30 cellular contexts compared by ENCODE assay signal in genomic region chr16:8925455-8925854, GRCh38. TPM values are rescaled to one million over a fixed set of nuclear protein-coding genes. Genes with fewer than 3 reads are reported as not detected.
"Had no signal": no experiment of that assay in that cellular context is flagged by ENCODE, and none has a peak within 500 bp of the region (broad histone marks: within the 10 kb centered on the region; RNA-seq: fewer than 3 reads in every experiment).

No MANE protein-coding gene starts in this region.

- H3K4me3 Mint-ChIP-seq: activated CD8-positive, alpha-beta T cell treated with anti-CD3 and anti-CD28 coated beads for 36 hours; activated naive CD4-positive, alpha-beta T cell treated with anti-CD3 and anti-CD28 coated beads, Interleukin-2, amount 10 ng/mL, durations not matched to agents 7 days and 5 days; activated naive CD8-positive, alpha-beta T cell treated with anti-CD3 and anti-CD28 coated beads, Interleukin-2, amount 10 ng/mL, durations not matched to agents 7 days and 5 days; activated T-cell treated with anti-CD3 and anti-CD28 coated beads, Interleukin-2, amount 50 U/mL, for 72 hours; brain had no signal

- ATAC-seq: activated CD8-positive, alpha-beta T cell treated with anti-CD3 and anti-CD28 coated beads for 36 hours; activated naive CD4-positive, alpha-beta T cell treated with anti-CD3 and anti-CD28 coated beads, Interleukin-2, amount 50 U/mL, for 72 hours; activated T-cell treated with anti-CD3 and anti-CD28 coated beads, Interleukin-2, amount 50 U/mL, for 72 hours; gastroesophageal sphincter; heart right ventricle had no signal

- H3K9me3 Mint-ChIP-seq: activated CD8-positive, alpha-beta T cell treated with anti-CD3 and anti-CD28 coated beads for 36 hours; activated naive CD4-positive, alpha-beta T cell treated with anti-CD3 and anti-CD28 coated beads, Interleukin-2, amount 10 ng/mL, durations not matched to agents 7 days and 5 days; activated naive CD4-positive, alpha-beta T cell treated with anti-CD3 and anti-CD28 coated beads, Interleukin-2, amount 50 U/mL, for 72 hours; activated naive CD8-positive, alpha-beta T cell treated with anti-CD3 and anti-CD28 coated beads, Interleukin-2, amount 10 ng/mL, durations not matched to agents 7 days and 5 days; activated T-cell treated with anti-CD3 and anti-CD28 coated beads, Interleukin-2, amount 50 U/mL, for 72 hours; brain had no signal

- H3K27ac Mint-ChIP-seq: activated CD8-positive, alpha-beta T cell treated with anti-CD3 and anti-CD28 coated beads for 36 hours; activated naive CD4-positive, alpha-beta T cell treated with anti-CD3 and anti-CD28 coated beads, Interleukin-2, amount 10 ng/mL, durations not matched to agents 7 days and 5 days; activated naive CD8-positive, alpha-beta T cell treated with anti-CD3 and anti-CD28 coated beads, Interleukin-2, amount 10 ng/mL, durations not matched to agents 7 days and 5 days; activated T-cell treated with anti-CD3 and anti-CD28 coated beads, Interleukin-2, amount 50 U/mL, for 72 hours; brain had no signal

- H3K9me3 ChIP-seq: ascending aorta, breast epithelium, colonic mucosa, esophagus squamous epithelium, gastroesophageal sphincter, heart right ventricle had no signal

- H3K27me3 ChIP-seq: ascending aorta, breast epithelium, cardiac muscle cell, colonic mucosa, esophagus squamous epithelium, gastroesophageal sphincter, heart right ventricle had no signal

- H3K4me1 ChIP-seq: ascending aorta, breast epithelium had no signal

- DNase-seq: activated CD4-positive, alpha-beta T cell treated with anti-CD3 and anti-CD28 coated beads for 1 hour; activated CD4-positive, alpha-beta T cell treated with anti-CD3 and anti-CD28 coated beads for 48 hours; activated CD8-positive, alpha-beta memory T cell treated with anti-CD3 and anti-CD28 coated beads for 24 hours; activated CD8-positive, alpha-beta T cell treated with anti-CD3 and anti-CD28 coated beads for 36 hours; activated gamma-delta T cell; activated naive CD4-positive, alpha-beta T cell; activated naive CD4-positive, alpha-beta T cell treated with anti-CD3 and anti-CD28 coated beads, Interleukin-2, amount 10 ng/mL, durations not matched to agents 7 days and 5 days; activated naive CD8-positive, alpha-beta T cell treated with anti-CD3 and anti-CD28 coated beads, Interleukin-2, amount 10 ng/mL, durations not matched to agents 7 days and 5 days; activated T-cell treated with anti-CD3 and anti-CD28 coated beads, Interleukin-2, amount 50 U/mL, for 72 hours; central memory CD4-positive, alpha-beta T cell; cerebellar nuclear complex; colonic mucosa; effector CD8-positive, alpha-beta T cell; esophagus squamous epithelium; foreskin melanocyte; heart right ventricle; T-helper 1 cell; T-helper 2 cell had no signal

- H3K27ac ChIP-seq: ascending aorta, breast epithelium, cardiac muscle cell, colonic mucosa, epithelial cell of prostate, esophagus squamous epithelium, gastroesophageal sphincter, heart right ventricle had no signal

- H3K27me3 Mint-ChIP-seq: activated CD8-positive, alpha-beta T cell treated with anti-CD3 and anti-CD28 coated beads for 36 hours; activated naive CD4-positive, alpha-beta T cell treated with anti-CD3 and anti-CD28 coated beads, Interleukin-2, amount 10 ng/mL, durations not matched to agents 7 days and 5 days; activated naive CD8-positive, alpha-beta T cell treated with anti-CD3 and anti-CD28 coated beads, Interleukin-2, amount 10 ng/mL, durations not matched to agents 7 days and 5 days; brain had no signal

RNA-seq across cellular contexts. Expression of gene LITAFD, which starts 43.3 kb away (rescaled TPM):
- total RNA-seq: activated CD8-positive, alpha-beta T cell treated with anti-CD3 and anti-CD28 coated beads for 36 hours; activated naive CD4-positive, alpha-beta T cell treated with anti-CD3 and anti-CD28 coated beads, Interleukin-2, amount 50 U/mL, for 72 hours; activated naive CD8-positive, alpha-beta T cell treated with anti-CD3 and anti-CD28 coated beads, Interleukin-2, amount 10 ng/mL, durations not matched to agents 7 days and 5 days; activated T-cell treated with anti-CD3 and anti-CD28 coated beads, Interleukin-2, amount 50 U/mL, for 72 hours; ascending aorta; breast epithelium; cardiac muscle cell; colonic mucosa; dermis microvascular lymphatic vessel endothelial cell; endothelial cell of umbilical vein; esophagus squamous epithelium; fibroblast of lung; fibroblast of villous mesenchyme; gastroesophageal sphincter; glomerular endothelial cell; heart right ventricle had no signal
